In genomic region chr6:84137051-84137375, GRCh38 we compare ENCODE assay signal across 20 cellular contexts.
DNase-seq lines count a peak whose midpoint lies in the region; FAIRE-seq and TF ChIP-seq lines count a peak whose summit lies in the region.
"Had no signal": no experiment of that assay in that cellular context is flagged by ENCODE, and none has a peak within 500 bp of the region (broad histone marks: within the 10 kb centered on the region; RNA-seq: fewer than 3 reads in every experiment).

No MANE protein-coding gene starts in this region.

- no peak overlapping the region for H2BK5ac ChIP-seq in mesendoderm (ENCODE audit: low read length)

- H3K27ac ChIP-seq in brain microvascular endothelial cell (no peak overlapping the region), mesendoderm (ENCODE audit: low read depth, low read length) (no peak overlapping the region), small intestine (ENCODE audit: low read depth in 1 of 2, low read length in 1 of 2) (no peak overlapping the region)
- H3K27ac ChIP-seq: 22Rv1; BLaER1 treated with 17β-estradiol and CSF1 and Interleukin-3, amounts not matched to agents 10 nM and 100 nM; tibial artery had no signal

- no peak overlapping the region for H3K4me3 ChIP-seq in brain microvascular endothelial cell (ENCODE audit: low read depth, low read length)
- no peak overlapping the region for H3K4me3 ChIP-seq in mesendoderm (ENCODE audit: low read length)
- H3K4me3 ChIP-seq in small intestine (ENCODE audit: low read depth in 1 of 2, low read length in 2 of 2), result no peak overlapping the region
- H3K4me3 ChIP-seq: BLaER1 treated with 17β-estradiol and CSF1 and Interleukin-3, amounts not matched to agents 10 nM and 100 nM; mucosa of descending colon; tibial artery had no signal

- H3K18ac ChIP-seq in mesendoderm (ENCODE audit: low read length), result no peak overlapping the region

- no peak overlapping the region for H4K8ac ChIP-seq in mesendoderm (ENCODE audit: low read depth, low read length)

- no peak overlapping the region for H3K4me2 ChIP-seq in mesendoderm (ENCODE audit: low read length)
- H3K4me2 ChIP-seq: BLaER1 treated with 17β-estradiol and CSF1 and Interleukin-3, amounts not matched to agents 10 nM and 100 nM had no signal

- TF ChIP-seq CTCF in brain microvascular endothelial cell (IDR thresholded peaks at IDR 0.05; ENCODE audit: low read depth, low read length, missing control alignments), result no peak

- no peak overlapping the region for H3K9ac ChIP-seq in mesendoderm (ENCODE audit: low read length)
- H3K9ac ChIP-seq: BLaER1 treated with 17β-estradiol and CSF1 and Interleukin-3, amounts not matched to agents 10 nM and 100 nM had no signal

- no peak overlapping the region for H2AK5ac ChIP-seq in mesendoderm (ENCODE audit: low read length)

- peak overlapping the region; percentile 1 for H2BK120ac ChIP-seq in mesendoderm (ENCODE audit: low read depth, low read length)

- H3K9me3 ChIP-seq in small intestine (ENCODE audit: control insufficient read depth, low read depth), result no peaks in the 10 kb centered on the region
- H3K9me3 ChIP-seq: tibial artery had no signal

- WGBS in mesendoderm (ENCODE audit: extremely low coverage, insufficient coverage, low lambda C conversion rate), result no CpG with 5 or more reads among the region's 5 CpGs
- WGBS in small intestine, 3 donors, result 75 to 93% (median 87%) methylated on average over 5 of the region's 5 CpGs

- H3K4ac ChIP-seq in mesendoderm (ENCODE audit: low read depth, low read length), result no peak overlapping the region

- H3K23ac ChIP-seq in mesendoderm (ENCODE audit: low read length), result no peak overlapping the region

- no peak for FAIRE-seq in small intestine (lab: Jason Lieb, UNC)
- FAIRE-seq: colon, endothelial cell of umbilical vein had no signal

- no peaks in the 10 kb centered on the region for H3K79me2 ChIP-seq in mesendoderm (ENCODE audit: control insufficient read depth, insufficient read depth, low read length)

- no peak overlapping the region for H3K56ac ChIP-seq in mesendoderm (ENCODE audit: low read length)

- H3K4me1 ChIP-seq in mesendoderm (ENCODE audit: control insufficient read depth, low read depth, low read length) (peaks cover 3% of the 10 kb centered on the region), small intestine (ENCODE audit: control insufficient read depth in 2 of 2, insufficient read depth in 1 of 2, low read depth in 1 of 2, low read length in 1 of 2) (no peaks in the 10 kb centered on the region)
- H3K4me1 ChIP-seq: BLaER1 treated with 17β-estradiol and CSF1 and Interleukin-3, amounts not matched to agents 10 nM and 100 nM; tibial artery had no signal

- no peaks in the 10 kb centered on the region for H3K27me3 ChIP-seq in brain microvascular endothelial cell (replicated peaks)
- H3K27me3 ChIP-seq in mesendoderm (ENCODE audit: insufficient read depth, low read length, poor library complexity), result no peaks in the 10 kb centered on the region
- H3K27me3 ChIP-seq in small intestine (ENCODE audit: control insufficient read depth in 2 of 2, insufficient read depth in 2 of 2, low read length in 2 of 2), result no peaks in the 10 kb centered on the region
- H3K27me3 ChIP-seq: BLaER1 treated with 17β-estradiol and CSF1 and Interleukin-3, amounts not matched to agents 10 nM and 100 nM; tibial artery had no signal

- H3K79me1 ChIP-seq in mesendoderm (ENCODE audit: low read length), result no peaks in the 10 kb centered on the region

- H3K36me3 ChIP-seq in brain microvascular endothelial cell (replicated peaks) (no peaks in the 10 kb centered on the region), mesendoderm (ENCODE audit: control insufficient read depth, insufficient read depth, low read length) (no peaks in the 10 kb centered on the region), small intestine (ENCODE audit: control insufficient read depth in 2 of 2, insufficient read depth in 2 of 2, low read length in 2 of 2) (peaks cover 0 to 5% of the 10 kb centered on the region in 2 donors)

- no peak overlapping the region for H4K5ac ChIP-seq in mesendoderm (ENCODE audit: low read length)

- in situ Hi-C loops in brain microvascular endothelial cell (cut with HindIII; ENCODE audit: low pct_ligation_motif_present, low sequenced_read_pairs), result no loop called here

- DNase-seq in DMS79 treated with DMSO at 0.1 percent for 48 hours (lab: John Stamatoyannopoulos, UW) (peak; percentile 14), DMS79 (lab: John Stamatoyannopoulos, UW) (no peak), NCI-H2107 treated with DMSO at 0.1 percent for 48 hours (lab: John Stamatoyannopoulos, UW; ENCODE audit: unreplicated experiment) (peak; percentile 38), brain microvascular endothelial cell (peak; percentile 94), mesendoderm (no peak), small intestine (no peak), T-helper 9 cell (no peak), HuH-7 (ENCODE audit: low spot score) (no peak)
- DNase-seq: activated CD4-positive, CD25-positive, alpha-beta regulatory T cell treated with anti-CD3 and anti-CD28 coated beads, Interleukin-2, amount 50 U/mL, for 72 hours; foreskin melanocyte; mucosa of descending colon; NCI-H1417; NCI-H774; stimulated activated CD4-positive, alpha-beta T cell treated with anti-CD3 and anti-CD28 coated beads, Interleukin-15, amount 100 ng/mL, for 24 hours; stimulated activated naive CD4-positive, alpha-beta T cell treated with Interleukin-2 at 50 U/mL for 16 hours; tibial artery had no signal

- H2BK15ac ChIP-seq in mesendoderm (replicated peaks; ENCODE audit: low read depth), result no peak overlapping the region

Comparison
In these comparisons a context has a peak if more than half of its experiments do, and no peak if none do; other contexts are left out.
1. DNase-seq: peak in DMS79 treated with DMSO at 0.1 percent for 48 hours (single experiment), NCI-H2107 treated with DMSO at 0.1 percent for 48 hours (single experiment) and brain microvascular endothelial cell (single experiment); none in DMS79 (single experiment), mesendoderm (single experiment), small intestine (single experiment), T-helper 9 cell (single experiment) and HuH-7 (single experiment).